Comparison of ENCODE assay signal across 27 cellular contexts in the genomic region with DNA sequence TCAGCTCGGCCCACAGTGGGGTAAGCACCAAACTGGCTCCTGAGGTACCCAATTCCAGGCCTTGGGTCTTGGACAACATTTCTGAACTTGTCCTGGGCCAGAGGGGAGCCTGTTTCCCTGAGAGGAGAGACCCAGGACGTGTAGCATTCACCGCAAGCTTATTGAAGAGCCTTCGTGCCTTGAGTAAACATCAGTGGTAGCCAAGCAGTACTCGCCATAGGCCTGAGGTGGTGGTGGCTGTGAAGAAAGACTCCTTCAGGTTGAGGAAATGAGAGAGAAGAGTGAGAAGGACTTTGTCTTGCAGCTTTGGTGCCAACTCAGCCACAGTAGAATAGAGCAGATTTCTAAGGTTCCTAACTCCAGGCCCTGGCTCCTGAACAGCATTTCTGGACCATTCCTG.
"Had no signal": no experiment of that assay in that cellular context is flagged by ENCODE, and none has a peak within 500 bp of the region (broad histone marks: within the 10 kb centered on the region; RNA-seq: fewer than 3 reads in every experiment).

No MANE protein-coding gene starts in this region.

- DNase-seq: cortex of kidney; effector CD8-positive, alpha-beta T cell; effector memory CD8-positive, alpha-beta T cell; endodermal cell; erythroblast; esophagus squamous epithelium; foreskin fibroblast; heart left ventricle; hypothalamus; immature natural killer cell; islet precursor cell; kidney; kidney glomerular epithelial cell; left colon; left ventricle myocardium superior; mesenchymal stem cell; mucosa of descending colon; naive B cell; naive thymus-derived CD8-positive, alpha-beta T cell had no signal

- H3K36me3 ChIP-seq: esophagus squamous epithelium, gastroesophageal sphincter, heart left ventricle had no signal

- H3K27me3 ChIP-seq: esophagus squamous epithelium, gastroesophageal sphincter, heart left ventricle, hepatocyte had no signal

- H3K4me3 ChIP-seq: esophagus squamous epithelium, gastroesophageal sphincter, heart left ventricle, hepatocyte, mucosa of descending colon had no signal

- H3K27ac ChIP-seq: epithelial cell of prostate, esophagus squamous epithelium, gastroesophageal sphincter, heart left ventricle, hepatocyte had no signal

- H3K4me1 ChIP-seq: esophagus squamous epithelium, gastroesophageal sphincter, heart left ventricle had no signal

- ATAC-seq: effector memory CD8-positive, alpha-beta T cell; esophagus mucosa; gastroesophageal sphincter; heart left ventricle; left colon; left lobe of liver; left ventricle myocardium superior; mucosa of descending colon; naive thymus-derived CD8-positive, alpha-beta T cell had no signal

- H3K9me3 ChIP-seq: esophagus squamous epithelium, gastroesophageal sphincter, heart left ventricle, mucosa of descending colon had no signal

- FAIRE-seq: colon, endometrium, frontal cortex, kidney had no signal
